Comparison of ENCODE assay signal across 9 cellular contexts in genomic region chr3:126971891-126972351, GRCh38. TPM values are rescaled to one million over a fixed set of nuclear protein-coding genes. Genes with fewer than 3 reads are reported as not detected.
A peak's percentile ranks its signal among the peaks of the same experiment; 100 is the strongest.
DNase-seq lines count a peak whose midpoint lies in the region; ATAC-seq and TF ChIP-seq lines count a peak whose summit lies in the region.
"Had no signal": no experiment of that assay in that cellular context is flagged by ENCODE, and none has a peak within 500 bp of the region (broad histone marks: within the 10 kb centered on the region; RNA-seq: fewer than 3 reads in every experiment).

No MANE protein-coding gene starts in this region.

- peaks cover 0 to 12% (median 12%) of the 10 kb centered on the region in 3 donors for H3K9me3 ChIP-seq in esophagus squamous epithelium

- DNase-seq in GM03348 (ENCODE audit: low spot score) (peak; percentile 50), astrocyte of the hippocampus (ENCODE audit: low read depth, low spot score) (peak; percentile 32), hypothalamus (lab: John Stamatoyannopoulos, UW) (peak in 29 of 51 donors; percentile 9 to 67 (median 39)), retinal pigment epithelial cell (ENCODE audit: low read depth) (peak; percentile 79), inferior parietal cortex (ENCODE audit: extremely low spot score) (no peak), esophagus squamous epithelium (lab: John Stamatoyannopoulos, UW) (no peak)
- no peak for DNase-seq in activated CD8-positive, alpha-beta memory T cell treated with anti-CD3 and anti-CD28 coated beads for 24 hours
- DNase-seq: activated naive CD4-positive, alpha-beta T cell treated with anti-CD3 and anti-CD28 coated beads, Interleukin-2, amount 50 U/mL, for 16 hours had no signal

- peak overlapping the region in 2 of 4 donors; percentile 42 to 70 for H3K27ac ChIP-seq in esophagus squamous epithelium

- H3K4me1 ChIP-seq in esophagus squamous epithelium: peaks cover 0 to 16% (median 10%) of the 10 kb centered on the region in 3 donors

- H3K27me3 ChIP-seq in esophagus squamous epithelium: peaks cover 0 to 20% (median 0%) of the 10 kb centered on the region in 4 donors

- intact Hi-C loops in esophagus squamous epithelium (cut with DNase I): no loop called here

- TF ChIP-seq CTCF in retinal pigment epithelial cell (conservative IDR thresholded peaks at IDR 0.05; ENCODE audit: low read depth, low read length) (no peak), esophagus squamous epithelium (IDR thresholded peaks at IDR 0.05) (no peak)

- 40 to 48% methylated on average over 2 to 8 of the region's 13 CpGs for WGBS in esophagus squamous epithelium, 2 donors

- no peaks in the 10 kb centered on the region for H3K36me3 ChIP-seq in esophagus squamous epithelium

- H3K4me3 ChIP-seq in retinal pigment epithelial cell (ENCODE audit: low read length): no peak overlapping the region
- no peak overlapping the region for H3K4me3 ChIP-seq in esophagus squamous epithelium

- ATAC-seq in GM21381 (IDR thresholded peaks at IDR 0.05; ENCODE audit: unreplicated experiment): no peak

- TF ChIP-seq POLR2A in esophagus squamous epithelium (IDR thresholded peaks at IDR 0.05): no peak

RNA-seq across cellular contexts. Expression of gene PLXNA1, which starts 11.0 kb away (rescaled TPM):
- 10 to 100 TPM; 19.7 to 27.5 (median 23.9) TPM for total RNA-seq in esophagus squamous epithelium

Comparison
In these comparisons a context has a peak if more than half of its experiments do, and no peak if none do; other contexts are left out.
1. DNase-seq: peak in GM03348 (single experiment), astrocyte of the hippocampus (single experiment), hypothalamus (29 of 51) and retinal pigment epithelial cell (single experiment); none in activated CD8-positive, alpha-beta memory T cell treated with anti-CD3 and anti-CD28 coated beads for 24 hours (single experiment), inferior parietal cortex (single experiment) and esophagus squamous epithelium (single experiment).